Comparison of ENCODE assay signal across 2 cellular contexts in the genomic region with DNA sequence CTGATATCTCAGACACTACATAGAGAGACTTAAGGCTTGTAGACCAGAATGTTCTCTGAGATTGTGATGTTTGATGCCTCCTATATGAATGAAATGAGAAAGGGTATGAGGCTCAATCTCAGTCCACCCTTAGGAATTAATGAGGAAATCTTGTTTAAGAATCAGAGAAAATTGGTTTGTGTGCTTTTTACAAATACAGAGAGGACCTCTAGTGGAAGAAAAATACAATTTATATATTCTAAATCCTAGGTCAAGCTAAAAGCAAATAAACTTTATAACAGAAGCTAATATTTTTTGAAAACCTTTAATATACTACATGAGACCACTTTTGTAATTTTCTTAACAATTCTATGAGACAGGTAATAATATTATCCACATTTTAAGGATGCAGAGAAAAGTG.
TF ChIP-seq lines count a peak whose summit lies in the region.

No MANE protein-coding gene starts in this region.

TF ChIP-seq in liver, 16 proteins besides CTCF, POLR2A, EP300 and RAD21:
- TF ChIP-seq FOXA1 (IDR thresholded peaks at IDR 0.05): no peak
- TF ChIP-seq, protein P1, sequence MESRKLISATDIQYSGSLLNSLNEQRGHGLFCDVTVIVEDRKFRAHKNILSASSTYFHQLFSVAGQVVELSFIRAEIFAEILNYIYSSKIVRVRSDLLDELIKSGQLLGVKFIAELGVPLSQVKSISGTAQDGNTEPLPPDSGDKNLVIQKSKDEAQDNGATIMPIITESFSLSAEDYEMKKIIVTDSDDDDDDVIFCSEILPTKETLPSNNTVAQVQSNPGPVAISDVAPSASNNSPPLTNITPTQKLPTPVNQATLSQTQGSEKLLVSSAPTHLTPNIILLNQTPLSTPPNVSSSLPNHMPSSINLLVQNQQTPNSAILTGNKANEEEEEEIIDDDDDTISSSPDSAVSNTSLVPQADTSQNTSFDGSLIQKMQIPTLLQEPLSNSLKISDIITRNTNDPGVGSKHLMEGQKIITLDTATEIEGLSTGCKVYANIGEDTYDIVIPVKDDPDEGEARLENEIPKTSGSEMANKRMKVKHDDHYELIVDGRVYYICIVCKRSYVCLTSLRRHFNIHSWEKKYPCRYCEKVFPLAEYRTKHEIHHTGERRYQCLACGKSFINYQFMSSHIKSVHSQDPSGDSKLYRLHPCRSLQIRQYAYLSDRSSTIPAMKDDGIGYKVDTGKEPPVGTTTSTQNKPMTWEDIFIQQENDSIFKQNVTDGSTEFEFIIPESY (IDR thresholded peaks at IDR 0.05): no peak
- TF ChIP-seq SP1 (IDR thresholded peaks at IDR 0.05): no peak
- no peak for TF ChIP-seq YY1 (IDR thresholded peaks at IDR 0.05)
- no peak for TF ChIP-seq FOXA2 (IDR thresholded peaks at IDR 0.05)
- TF ChIP-seq, protein P2, sequence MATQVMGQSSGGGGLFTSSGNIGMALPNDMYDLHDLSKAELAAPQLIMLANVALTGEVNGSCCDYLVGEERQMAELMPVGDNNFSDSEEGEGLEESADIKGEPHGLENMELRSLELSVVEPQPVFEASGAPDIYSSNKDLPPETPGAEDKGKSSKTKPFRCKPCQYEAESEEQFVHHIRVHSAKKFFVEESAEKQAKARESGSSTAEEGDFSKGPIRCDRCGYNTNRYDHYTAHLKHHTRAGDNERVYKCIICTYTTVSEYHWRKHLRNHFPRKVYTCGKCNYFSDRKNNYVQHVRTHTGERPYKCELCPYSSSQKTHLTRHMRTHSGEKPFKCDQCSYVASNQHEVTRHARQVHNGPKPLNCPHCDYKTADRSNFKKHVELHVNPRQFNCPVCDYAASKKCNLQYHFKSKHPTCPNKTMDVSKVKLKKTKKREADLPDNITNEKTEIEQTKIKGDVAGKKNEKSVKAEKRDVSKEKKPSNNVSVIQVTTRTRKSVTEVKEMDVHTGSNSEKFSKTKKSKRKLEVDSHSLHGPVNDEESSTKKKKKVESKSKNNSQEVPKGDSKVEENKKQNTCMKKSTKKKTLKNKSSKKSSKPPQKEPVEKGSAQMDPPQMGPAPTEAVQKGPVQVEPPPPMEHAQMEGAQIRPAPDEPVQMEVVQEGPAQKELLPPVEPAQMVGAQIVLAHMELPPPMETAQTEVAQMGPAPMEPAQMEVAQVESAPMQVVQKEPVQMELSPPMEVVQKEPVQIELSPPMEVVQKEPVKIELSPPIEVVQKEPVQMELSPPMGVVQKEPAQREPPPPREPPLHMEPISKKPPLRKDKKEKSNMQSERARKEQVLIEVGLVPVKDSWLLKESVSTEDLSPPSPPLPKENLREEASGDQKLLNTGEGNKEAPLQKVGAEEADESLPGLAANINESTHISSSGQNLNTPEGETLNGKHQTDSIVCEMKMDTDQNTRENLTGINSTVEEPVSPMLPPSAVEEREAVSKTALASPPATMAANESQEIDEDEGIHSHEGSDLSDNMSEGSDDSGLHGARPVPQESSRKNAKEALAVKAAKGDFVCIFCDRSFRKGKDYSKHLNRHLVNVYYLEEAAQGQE (IDR thresholded peaks at IDR 0.05): no peak
- TF ChIP-seq HNF4A (conservative IDR thresholded peaks at IDR 0.05): no peak
- no peak for TF ChIP-seq TAF1 (conservative IDR thresholded peaks at IDR 0.05)
- no peak for TF ChIP-seq NR2F2 (IDR thresholded peaks at IDR 0.05)
- no peak for TF ChIP-seq HNF4G (IDR thresholded peaks at IDR 0.05)
- no peak for TF ChIP-seq RXRA (IDR thresholded peaks at IDR 0.05)
- no peak for TF ChIP-seq EGR1 (IDR thresholded peaks at IDR 0.05; ENCODE audit: low read depth in 2 of 2)
- TF ChIP-seq JUND (IDR thresholded peaks at IDR 0.05): no peak
- TF ChIP-seq, protein P3, sequence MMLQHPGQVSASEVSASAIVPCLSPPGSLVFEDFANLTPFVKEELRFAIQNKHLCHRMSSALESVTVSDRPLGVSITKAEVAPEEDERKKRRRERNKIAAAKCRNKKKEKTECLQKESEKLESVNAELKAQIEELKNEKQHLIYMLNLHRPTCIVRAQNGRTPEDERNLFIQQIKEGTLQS (IDR thresholded peaks at IDR 0.05): no peak
- no peak for TF ChIP-seq GABPA (IDR thresholded peaks at IDR 0.05 in 1 of 2, conservative IDR thresholded peaks at IDR 0.05 in 1 of 2)
- TF ChIP-seq, protein P4, sequence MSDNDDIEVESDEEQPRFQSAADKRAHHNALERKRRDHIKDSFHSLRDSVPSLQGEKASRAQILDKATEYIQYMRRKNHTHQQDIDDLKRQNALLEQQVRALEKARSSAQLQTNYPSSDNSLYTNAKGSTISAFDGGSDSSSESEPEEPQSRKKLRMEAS (IDR thresholded peaks at IDR 0.05): no peak

TF ChIP-seq in HepG2, 621 proteins besides CTCF, POLR2A, EP300 and RAD21:
- no peak for TF ChIP-seq ZNF766 (CRISPR knock-in tag; IDR thresholded peaks at IDR 0.05; ENCODE audit: borderline replicate concordance)
- no peak for TF ChIP-seq FOXM1 (CRISPR knock-in tag; IDR thresholded peaks at IDR 0.05)
- TF ChIP-seq, protein P5, sequence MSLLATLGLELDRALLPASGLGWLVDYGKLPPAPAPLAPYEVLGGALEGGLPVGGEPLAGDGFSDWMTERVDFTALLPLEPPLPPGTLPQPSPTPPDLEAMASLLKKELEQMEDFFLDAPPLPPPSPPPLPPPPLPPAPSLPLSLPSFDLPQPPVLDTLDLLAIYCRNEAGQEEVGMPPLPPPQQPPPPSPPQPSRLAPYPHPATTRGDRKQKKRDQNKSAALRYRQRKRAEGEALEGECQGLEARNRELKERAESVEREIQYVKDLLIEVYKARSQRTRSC (CRISPR knock-in tag; IDR thresholded peaks at IDR 0.05; ENCODE audit: low read depth): no peak
- no peak for TF ChIP-seq NR2C2 (CRISPR knock-in tag; IDR thresholded peaks at IDR 0.05; ENCODE audit: borderline replicate concordance)
- TF ChIP-seq GABPB1 (CRISPR knock-in tag; IDR thresholded peaks at IDR 0.05): no peak
- no peak for TF ChIP-seq HNRNPUL1 (IDR thresholded peaks at IDR 0.05; ENCODE audit: low read depth, low read length)
- TF ChIP-seq ZNF138 (CRISPR knock-in tag; IDR thresholded peaks at IDR 0.05; ENCODE audit: low read depth): no peak
- no peak for TF ChIP-seq GPN1 (CRISPR knock-in tag; IDR thresholded peaks at IDR 0.05; ENCODE audit: borderline replicate concordance)
- no peak for TF ChIP-seq ARID2 (CRISPR knock-in tag; IDR thresholded peaks at IDR 0.05; ENCODE audit: borderline replicate concordance)
- TF ChIP-seq PHF8 (CRISPR knock-in tag; IDR thresholded peaks at IDR 0.05): no peak
- TF ChIP-seq REPIN1 (CRISPR knock-in tag; IDR thresholded peaks at IDR 0.05; ENCODE audit: borderline replicate concordance, low read depth): no peak
- no peak for TF ChIP-seq CHD2 (IDR thresholded peaks at IDR 0.05; ENCODE audit: low read depth, low read length)
- no peak for TF ChIP-seq ZNF607 (CRISPR knock-in tag; IDR thresholded peaks at IDR 0.05; ENCODE audit: borderline replicate concordance)
